In the genomic region with DNA sequence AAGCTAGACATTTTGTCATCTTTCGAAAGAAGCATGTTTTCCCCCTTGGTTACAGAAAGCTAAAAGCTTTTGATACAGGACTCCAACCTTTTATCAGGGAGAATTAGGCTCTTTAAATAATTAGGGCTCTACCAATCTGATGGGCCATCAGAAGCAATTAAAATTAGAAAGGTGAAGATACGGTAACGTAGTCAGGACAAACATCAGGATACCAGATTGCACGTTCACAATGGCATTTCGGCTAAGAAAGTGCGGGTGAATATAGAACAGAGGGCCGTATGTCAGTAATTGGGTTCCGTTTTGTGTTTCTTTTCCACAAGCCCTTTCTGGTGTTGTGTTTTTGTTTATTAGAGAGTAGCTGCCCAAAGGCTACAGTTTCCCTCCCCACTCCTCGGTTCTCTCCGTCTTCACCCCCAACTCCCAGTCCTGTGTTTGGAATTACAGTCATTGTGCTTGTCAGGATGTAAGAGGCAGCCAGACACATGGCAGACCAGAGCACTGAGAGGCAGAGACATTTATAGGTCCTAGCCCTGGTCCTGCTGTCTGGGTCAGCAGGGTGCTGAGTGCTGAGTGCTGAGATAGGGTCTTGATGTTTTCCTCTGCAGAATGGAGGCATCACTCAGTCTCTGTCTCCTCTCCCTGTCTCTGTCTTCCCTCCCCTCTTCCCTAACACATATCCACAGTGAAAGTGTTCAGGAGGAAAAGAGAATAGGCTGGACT, we compare ENCODE assay signal across 17 cellular contexts. TPM values are rescaled to one million over a fixed set of nuclear protein-coding genes. Genes with fewer than 3 reads are reported as not detected.
DNase-seq lines count a peak whose midpoint lies in the region; ATAC-seq and TF ChIP-seq lines count a peak whose summit lies in the region.
"Had no signal": no experiment of that assay in that cellular context is flagged by ENCODE, and none has a peak within 500 bp of the region (broad histone marks: within the 10 kb centered on the region; RNA-seq: fewer than 3 reads in every experiment).

No MANE protein-coding gene starts in this region.

- H3K9me2 ChIP-seq in GM23338 (ENCODE audit: insufficient read depth): no peaks in the 10 kb centered on the region

- no peak overlapping the region for H4K91ac ChIP-seq in mesenchymal stem cell (ENCODE audit: low read length)

- peak overlapping the region; percentile 38; the same call in 1 of the 2 replicates for H3K4me2 ChIP-seq in GM23338
- no peak overlapping the region for H3K4me2 ChIP-seq in mesenchymal stem cell (ENCODE audit: low read length, poor library complexity, severe bottlenecking)

- peaks cover 27% of the 10 kb centered on the region for H3K36me3 Mint-ChIP-seq in activated naive CD4-positive, alpha-beta T cell treated with anti-CD3 and anti-CD28 coated beads, Interleukin-2, amount 50 U/mL, for 24 hours
- peaks cover 63% of the 10 kb centered on the region for H3K36me3 Mint-ChIP-seq in activated naive CD4-positive, alpha-beta T cell treated with anti-CD3 and anti-CD28 coated beads, Interleukin-2, amount 10 ng/mL, durations not matched to agents 7 days and 5 days
- peaks cover 56% of the 10 kb centered on the region for H3K36me3 Mint-ChIP-seq in GM23338 (ENCODE audit: low read depth)

- H3F3A ChIP-seq in GM23338 (replicated peaks; ENCODE audit: low read depth): no peaks in the 10 kb centered on the region

- no peaks in the 10 kb centered on the region for H3K9me3 ChIP-seq in mesenchymal stem cell (ENCODE audit: control insufficient read depth, low read length)
- H3K9me3 ChIP-seq: lower lobe of right lung had no signal

- peaks cover 10% of the 10 kb centered on the region for H3K79me1 ChIP-seq in mesenchymal stem cell (replicated peaks; ENCODE audit: low read length, poor library complexity, severe bottlenecking)

- no peak overlapping the region for H3K4ac ChIP-seq in mesenchymal stem cell (ENCODE audit: low read depth in 1 of 2, low read length in 2 of 2)

- peaks cover 16% of the 10 kb centered on the region for H4K20me1 ChIP-seq in GM23338 (replicated peaks; ENCODE audit: insufficient read depth)

- H2BK15ac ChIP-seq in mesenchymal stem cell (ENCODE audit: low read depth, poor library complexity, severe bottlenecking): no peak overlapping the region

- H3K4me1 Mint-ChIP-seq in activated naive CD4-positive, alpha-beta T cell treated with anti-CD3 and anti-CD28 coated beads, Interleukin-2, amount 50 U/mL, for 24 hours: peaks cover 58% of the 10 kb centered on the region
- peaks cover 59% of the 10 kb centered on the region for H3K4me1 Mint-ChIP-seq in activated naive CD4-positive, alpha-beta T cell treated with anti-CD3 and anti-CD28 coated beads, Interleukin-2, amount 10 ng/mL, durations not matched to agents 7 days and 5 days
- peaks cover 66% of the 10 kb centered on the region for H3K4me1 Mint-ChIP-seq in GM23338

- H3K27me3 ChIP-seq in GM23338 (ENCODE audit: insufficient read depth): no peaks in the 10 kb centered on the region
- no peaks in the 10 kb centered on the region for H3K27me3 ChIP-seq in mesenchymal stem cell (ENCODE audit: control insufficient read depth in 1 of 2, insufficient read depth in 1 of 2, low read length in 2 of 2)

- H3K27me3 Mint-ChIP-seq in activated naive CD4-positive, alpha-beta T cell treated with anti-CD3 and anti-CD28 coated beads, Interleukin-2, amount 50 U/mL, for 24 hours: no peaks in the 10 kb centered on the region
- peaks cover 1% of the 10 kb centered on the region for H3K27me3 Mint-ChIP-seq in activated naive CD4-positive, alpha-beta T cell treated with anti-CD3 and anti-CD28 coated beads, Interleukin-2, amount 10 ng/mL, durations not matched to agents 7 days and 5 days
- peaks cover 22% of the 10 kb centered on the region for H3K27me3 Mint-ChIP-seq in GM23338 (ENCODE audit: insufficient read depth, low read depth, poor library complexity)

- no peak overlapping the region for H4K8ac ChIP-seq in mesenchymal stem cell (ENCODE audit: low read length)

- H3K4me3 Mint-ChIP-seq in activated naive CD4-positive, alpha-beta T cell treated with anti-CD3 and anti-CD28 coated beads, Interleukin-2, amount 50 U/mL, for 24 hours: peak overlapping the region; percentile 59
- no peak overlapping the region for H3K4me3 Mint-ChIP-seq in activated naive CD4-positive, alpha-beta T cell treated with anti-CD3 and anti-CD28 coated beads, Interleukin-2, amount 10 ng/mL, durations not matched to agents 7 days and 5 days
- no peak overlapping the region; the same call in 2 of the 3 replicates for H3K4me3 Mint-ChIP-seq in GM23338
- H3K4me3 Mint-ChIP-seq: CD8-positive, alpha-beta T cell; endodermal cell; immature natural killer cell had no signal

- peak overlapping the region; percentile 28 to 37 for H3K18ac ChIP-seq in mesenchymal stem cell (ENCODE audit: low read depth in 1 of 2, low read length in 2 of 2)

- H3K4me3 ChIP-seq in GM23338 (no peak overlapping the region), mesenchymal stem cell (ENCODE audit: insufficient read depth in 1 of 2, low read depth in 1 of 2, low read length in 2 of 2) (no peak overlapping the region)
- H3K4me3 ChIP-seq: lower lobe of right lung had no signal

- no peak overlapping the region for H3K27ac Mint-ChIP-seq in activated naive CD4-positive, alpha-beta T cell treated with anti-CD3 and anti-CD28 coated beads, Interleukin-2, amount 50 U/mL, for 24 hours
- H3K27ac Mint-ChIP-seq in activated naive CD4-positive, alpha-beta T cell treated with anti-CD3 and anti-CD28 coated beads, Interleukin-2, amount 10 ng/mL, durations not matched to agents 7 days and 5 days: no peak overlapping the region
- 0 out of 2 replicates have a peak overlapping the region, but pooled peaks have one; percentile 28 for H3K27ac Mint-ChIP-seq in GM23338
- H3K27ac Mint-ChIP-seq: CD8-positive, alpha-beta T cell; endodermal cell; immature natural killer cell had no signal

- CTCF ChIA-PET in activated naive CD4-positive, alpha-beta T cell treated with anti-CD3 and anti-CD28 coated beads, Interleukin-2, amount 10 ng/mL, durations not matched to agents 7 days and 5 days (lab: Charles Lee): no interaction called here

- H3K79me2 ChIP-seq in GM23338 (replicated peaks; ENCODE audit: insufficient read depth): peaks cover 87% of the 10 kb centered on the region

- peak overlapping the region in 1 of 2 experiments; percentile 55 for H3K14ac ChIP-seq in mesenchymal stem cell (ENCODE audit: low read length in 2 of 2)

- H3K23ac ChIP-seq in mesenchymal stem cell (ENCODE audit: low read length in 2 of 2): no peak overlapping the region

- DNase-seq in activated naive CD4-positive, alpha-beta T cell treated with anti-CD3 and anti-CD28 coated beads, Interleukin-2, amount 10 ng/mL, durations not matched to agents 7 days and 5 days: no peak
- DNase-seq in GM23338 (ENCODE audit: low spot score) (no peak), mesenchymal stem cell (no peak), HPDE6-E6E7 (ENCODE audit: extremely low spot score) (no peak), NCI-H1417 (lab: John Stamatoyannopoulos, UW) (no peak)
- DNase-seq: activated CD4-positive, CD25-positive, alpha-beta regulatory T cell; CD8-positive, alpha-beta T cell; endodermal cell; immature natural killer cell; lower lobe of right lung; NCI-H1092; NCI-H2081 treated with DMSO at 0.1 percent for 48 hours; NCI-H510A; T-helper 9 cell had no signal

- ATAC-seq in GM23338 (no peak), SK-N-SH treated with all-trans-retinoic acid at 6 μM for 48 hours (peak; percentile 6; the same call in 1 of the 3 replicates), HG03520 (IDR thresholded peaks at IDR 0.05; ENCODE audit: unreplicated experiment) (no peak)
- ATAC-seq: CD8-positive, alpha-beta T cell; lower lobe of right lung had no signal

- no peak for TF ChIP-seq CTCF in GM23338 (conservative IDR thresholded peaks at IDR 0.05; ENCODE audit: low read depth in 2 of 2)

- H3K4me1 ChIP-seq in GM23338 (ENCODE audit: insufficient read depth): peaks cover 31% of the 10 kb centered on the region
- H3K4me1 ChIP-seq in mesenchymal stem cell (ENCODE audit: control insufficient read depth, insufficient read depth, low read depth, low read length): peaks cover 35% of the 10 kb centered on the region

- H2BK12ac ChIP-seq in mesenchymal stem cell (ENCODE audit: low read length in 2 of 2): peak overlapping the region; percentile 57 to 75

- peak overlapping the region; percentile 30 for H2AK5ac ChIP-seq in mesenchymal stem cell (ENCODE audit: low read length, severe bottlenecking)

- WGBS in mesenchymal stem cell: 65% methylated on average over 8 of the region's 10 CpGs

- H2BK120ac ChIP-seq in mesenchymal stem cell (ENCODE audit: low read depth, low read length): no peak overlapping the region

- no peak overlapping the region for H2BK5ac ChIP-seq in mesenchymal stem cell (ENCODE audit: low read depth, low read length, poor library complexity, severe bottlenecking)

- H3K36me3 ChIP-seq in GM23338 (ENCODE audit: insufficient read depth): peaks cover 4% of the 10 kb centered on the region; the same call in 1 of the 2 replicates
- peaks cover 2 to 14% of the 10 kb centered on the region in 2 experiments for H3K36me3 ChIP-seq in mesenchymal stem cell (ENCODE audit: control insufficient read depth in 1 of 2, insufficient read depth in 2 of 2, low read depth in 1 of 2, low read length in 2 of 2)
- H3K36me3 ChIP-seq: lower lobe of right lung had no signal

- no peak overlapping the region for H3K9ac ChIP-seq in mesenchymal stem cell (ENCODE audit: low read length)

- no peak overlapping the region for H2AFZ ChIP-seq in GM23338
- H2AFZ ChIP-seq in mesenchymal stem cell (ENCODE audit: low read depth, low read length): no peak overlapping the region

- H3K9me3 Mint-ChIP-seq in activated naive CD4-positive, alpha-beta T cell treated with anti-CD3 and anti-CD28 coated beads, Interleukin-2, amount 50 U/mL, for 24 hours: peaks cover 6% of the 10 kb centered on the region
- H3K9me3 Mint-ChIP-seq in activated naive CD4-positive, alpha-beta T cell treated with anti-CD3 and anti-CD28 coated beads, Interleukin-2, amount 10 ng/mL, durations not matched to agents 7 days and 5 days: no peaks in the 10 kb centered on the region
- no peaks in the 10 kb centered on the region for H3K9me3 Mint-ChIP-seq in GM23338
- H3K9me3 Mint-ChIP-seq: CD8-positive, alpha-beta T cell; endodermal cell; immature natural killer cell had no signal

- H3K27ac ChIP-seq in GM23338 (ENCODE audit: low read depth) (0 out of 2 replicates have a peak overlapping the region, but pooled peaks have one; percentile 32), mesenchymal stem cell (ENCODE audit: low read length, poor library complexity, severe bottlenecking) (no peak overlapping the region)
- H3K27ac ChIP-seq: lower lobe of right lung had no signal

TF ChIP-seq in GM23338, 12 proteins besides CTCF, POLR2A, EP300 and RAD21 (continues in another document):
- no peak for TF ChIP-seq JUNB (IDR thresholded peaks at IDR 0.05; ENCODE audit: unreplicated experiment)

TF ChIP-seq in SK-N-SH treated with all-trans-retinoic acid at 6 μM for 48 hours, 23 proteins besides CTCF, POLR2A, EP300 and RAD21 (continues in another document):
- TF ChIP-seq RARB (CRISPR knock-in tag; IDR thresholded peaks at IDR 0.05): no peak
- peak; percentile 81 for TF ChIP-seq TCF4 (CRISPR knock-in tag; IDR thresholded peaks at IDR 0.05; ENCODE audit: borderline replicate concordance)
- no peak for TF ChIP-seq ESRRG (CRISPR knock-in tag; IDR thresholded peaks at IDR 0.05)

RNA-seq across cellular contexts. Expression of a gene that starts 5.5 kb away (rescaled TPM):
- 117 and 120 TPM in 2 replicates for total RNA-seq in GM23338 (2014; rRNA removed; shearing (Covaris generic))
- polyA plus RNA-seq in GM23338 (2016; fragmentation: Nextera tagmentation; extraction: Ambion mirVana): 55.3 and 56.3 TPM in 2 replicates
- polyA plus RNA-seq in mesenchymal stem cell (2013, experiment 1 of 2): 57.2 TPM
- 54.3 TPM for polyA plus RNA-seq in mesenchymal stem cell (2013, experiment 2 of 2)
